28 cellular contexts compared by ENCODE assay signal in genomic region chr3:184238246-184238818, GRCh38. TPM values are rescaled to one million over a fixed set of nuclear protein-coding genes. Genes with fewer than 3 reads are reported as not detected.
"Had no signal": no experiment of that assay in that cellular context is flagged by ENCODE, and none has a peak within 500 bp of the region (broad histone marks: within the 10 kb centered on the region; RNA-seq: fewer than 3 reads in every experiment).

No MANE protein-coding gene starts in this region.

- H3K9me3 Mint-ChIP-seq: activated CD4-positive, alpha-beta T cell treated with anti-CD3 and anti-CD28 coated beads, Interleukin-2, amount 10 ng/mL, durations not matched to agents 24 days and 14 days; activated CD8-positive, alpha-beta T cell treated with anti-CD3 and anti-CD28 coated beads for 36 hours; activated naive CD4-positive, alpha-beta T cell treated with anti-CD3 and anti-CD28 coated beads, Interleukin-2, amount 50 U/mL, for 24 hours; brain; immature natural killer cell; natural killer cell treated with Interleukin-12 subunit alpha and Interleukin-12 subunit beta and Interleukin-15 and Interleukin-18, amount 100 ng/mL, for 72 hours had no signal

- FAIRE-seq: colon, pancreas had no signal

- H3K27me3 ChIP-seq: hepatocyte, pancreas, right atrium auricular region had no signal

- H3K9me3 ChIP-seq: neutrophil, pancreas, psoas muscle, right atrium auricular region had no signal

- ATAC-seq: activated CD4-positive, CD25-positive, alpha-beta regulatory T cell treated with anti-CD3 and anti-CD28 coated beads, Interleukin-2, amount 50 U/mL, for 24 hours; activated CD8-positive, alpha-beta memory T cell treated with anti-CD3 and anti-CD28 coated beads, Interleukin-2, amount 10 ng/mL, durations not matched to agents 7 days and 5 days; activated CD8-positive, alpha-beta T cell treated with anti-CD3 and anti-CD28 coated beads for 36 hours; foreskin keratinocyte; left ventricle myocardium superior; natural killer cell treated with Interleukin-12 subunit alpha and Interleukin-12 subunit beta and Interleukin-15 and Interleukin-18, amount 100 ng/mL, for 72 hours; pancreas; psoas muscle; stimulated activated naive CD8-positive, alpha-beta T cell treated with anti-CD3 and anti-CD28 coated beads, Interleukin-15, Interleukin-2, amounts not matched to agents 100 U/mL and 50 U/mL, for 24 hours had no signal

- H3K4me3 ChIP-seq: hepatocyte, pancreas, psoas muscle, right atrium auricular region had no signal

- DNase-seq: activated CD4-positive, alpha-beta T cell treated with anti-CD3 and anti-CD28 coated beads, Interleukin-2, amount 10 ng/mL, durations not matched to agents 24 days and 14 days; activated CD8-positive, alpha-beta memory T cell treated with anti-CD3 and anti-CD28 coated beads, Interleukin-2, amount 10 ng/mL, durations not matched to agents 7 days and 5 days; activated CD8-positive, alpha-beta T cell treated with anti-CD3 and anti-CD28 coated beads for 36 hours; activated gamma-delta T cell treated with Interleukin-2 at 50 U/mL for 16 hours; activated T-cell treated with anti-CD3 and anti-CD28 coated beads for 4 hours; effector memory CD4-positive, alpha-beta T cell; foreskin keratinocyte; immature natural killer cell; left ventricle myocardium superior; pancreas; psoas muscle; stimulated activated CD4-positive, alpha-beta T cell treated with anti-CD3 and anti-CD28 coated beads, Interleukin-4, amount 100 ng/mL, for 24 hours; stimulated activated naive CD8-positive, alpha-beta T cell treated with anti-CD3 and anti-CD28 coated beads, Interleukin-15, Interleukin-2, amounts not matched to agents 100 U/mL and 50 U/mL, for 24 hours had no signal

- H3K27ac Mint-ChIP-seq: activated CD4-positive, alpha-beta T cell treated with anti-CD3 and anti-CD28 coated beads, Interleukin-2, amount 10 ng/mL, durations not matched to agents 24 days and 14 days; activated CD8-positive, alpha-beta memory T cell treated with anti-CD3 and anti-CD28 coated beads, Interleukin-2, amount 10 ng/mL, durations not matched to agents 7 days and 5 days; activated CD8-positive, alpha-beta T cell treated with anti-CD3 and anti-CD28 coated beads for 36 hours; activated naive CD4-positive, alpha-beta T cell treated with anti-CD3 and anti-CD28 coated beads, Interleukin-2, amount 50 U/mL, for 24 hours; brain; immature natural killer cell; memory B cell; natural killer cell treated with Interleukin-12 subunit alpha and Interleukin-12 subunit beta and Interleukin-15 and Interleukin-18, amount 100 ng/mL, for 72 hours had no signal

- H3K27ac ChIP-seq: foreskin keratinocyte, hepatocyte, neutrophil, pancreas, psoas muscle, right atrium auricular region had no signal

- H3K4me1 Mint-ChIP-seq: activated CD4-positive, alpha-beta T cell treated with anti-CD3 and anti-CD28 coated beads, Interleukin-2, amount 10 ng/mL, durations not matched to agents 24 days and 14 days; activated CD8-positive, alpha-beta memory T cell treated with anti-CD3 and anti-CD28 coated beads, Interleukin-2, amount 10 ng/mL, durations not matched to agents 7 days and 5 days; activated naive CD4-positive, alpha-beta T cell treated with anti-CD3 and anti-CD28 coated beads, Interleukin-2, amount 50 U/mL, for 24 hours; brain; immature natural killer cell had no signal

- H3K27me3 Mint-ChIP-seq: activated CD8-positive, alpha-beta memory T cell treated with anti-CD3 and anti-CD28 coated beads, Interleukin-2, amount 10 ng/mL, durations not matched to agents 7 days and 5 days; activated CD8-positive, alpha-beta T cell treated with anti-CD3 and anti-CD28 coated beads for 36 hours; activated naive CD4-positive, alpha-beta T cell treated with anti-CD3 and anti-CD28 coated beads, Interleukin-2, amount 50 U/mL, for 24 hours had no signal

- H3K4me3 Mint-ChIP-seq: activated CD4-positive, alpha-beta T cell treated with anti-CD3 and anti-CD28 coated beads, Interleukin-2, amount 10 ng/mL, durations not matched to agents 24 days and 14 days; activated CD8-positive, alpha-beta memory T cell treated with anti-CD3 and anti-CD28 coated beads, Interleukin-2, amount 10 ng/mL, durations not matched to agents 7 days and 5 days; activated CD8-positive, alpha-beta T cell treated with anti-CD3 and anti-CD28 coated beads for 36 hours; activated naive CD4-positive, alpha-beta T cell treated with anti-CD3 and anti-CD28 coated beads, Interleukin-2, amount 50 U/mL, for 24 hours; brain; immature natural killer cell; memory B cell; natural killer cell treated with Interleukin-12 subunit alpha and Interleukin-12 subunit beta and Interleukin-15 and Interleukin-18, amount 100 ng/mL, for 72 hours had no signal

- H3K4me1 ChIP-seq: foreskin keratinocyte, psoas muscle had no signal

RNA-seq across cellular contexts. Expression of gene VWA5B2, which starts 8.9 kb away (rescaled TPM):
- total RNA-seq: activated CD4-positive, alpha-beta T cell treated with anti-CD3 and anti-CD28 coated beads, Interleukin-2, amount 10 ng/mL, durations not matched to agents 24 days and 14 days; activated CD8-positive, alpha-beta memory T cell treated with anti-CD3 and anti-CD28 coated beads, Interleukin-2, amount 10 ng/mL, durations not matched to agents 7 days and 5 days; activated CD8-positive, alpha-beta T cell treated with anti-CD3 and anti-CD28 coated beads for 36 hours; aorta; cardiac septum; dermis microvascular lymphatic vessel endothelial cell; foreskin keratinocyte; left ventricle myocardium superior; natural killer cell treated with Interleukin-12 subunit alpha and Interleukin-12 subunit beta and Interleukin-15 and Interleukin-18, amount 100 ng/mL, for 72 hours; right atrium auricular region; subcutaneous adipose tissue; T-helper 2 cell treated with Interferon-gamma antibody and Interleukin-4, amounts not matched to agents 100 ng/mL and 5 ng/mL, for 36 hours; ureter had no signal

RNA-seq across cellular contexts. Expression of gene CAMK2N2, which starts 23.0 kb away (rescaled TPM):
- total RNA-seq: dermis microvascular lymphatic vessel endothelial cell, hepatocyte, left ventricle myocardium superior, psoas muscle, right atrium auricular region, subcutaneous adipose tissue, ureter had no signal

RNA-seq across cellular contexts. Expression of gene ECE2, which starts 37.5 kb away (rescaled TPM):
- total RNA-seq: activated CD4-positive, alpha-beta T cell treated with anti-CD3 and anti-CD28 coated beads, Interleukin-2, amount 10 ng/mL, durations not matched to agents 24 days and 14 days; activated CD8-positive, alpha-beta memory T cell treated with anti-CD3 and anti-CD28 coated beads, Interleukin-2, amount 10 ng/mL, durations not matched to agents 7 days and 5 days; activated CD8-positive, alpha-beta T cell treated with anti-CD3 and anti-CD28 coated beads for 36 hours; aorta; dermis microvascular lymphatic vessel endothelial cell; foreskin keratinocyte; hepatocyte; left ventricle myocardium superior; natural killer cell treated with Interleukin-12 subunit alpha and Interleukin-12 subunit beta and Interleukin-15 and Interleukin-18, amount 100 ng/mL, for 72 hours; psoas muscle; subcutaneous adipose tissue; T-helper 2 cell treated with Interferon-gamma antibody and Interleukin-4, amounts not matched to agents 100 ng/mL and 5 ng/mL, for 36 hours had no signal
